ENCODE assay signal across 32 cellular contexts in the genomic region with DNA sequence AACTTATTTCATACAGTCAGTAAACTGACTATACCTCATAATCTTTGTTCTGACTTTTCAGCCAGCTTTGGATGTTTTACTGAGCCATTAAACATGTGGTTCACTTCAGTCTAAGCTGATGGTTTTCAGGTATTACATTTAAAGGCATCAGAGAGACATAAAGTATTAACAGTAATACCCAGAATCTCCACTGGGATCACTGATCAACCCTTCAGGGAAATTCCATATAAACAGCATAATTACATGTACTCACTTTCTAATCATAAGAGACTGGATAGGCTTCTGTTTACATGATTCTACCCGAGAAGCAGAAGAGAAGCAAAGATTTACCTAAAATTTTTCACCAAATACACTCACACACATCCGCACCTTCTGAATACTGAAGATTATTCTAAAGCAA.
"Had no signal": no experiment of that assay in that cellular context is flagged by ENCODE, and none has a peak within 500 bp of the region (broad histone marks: within the 10 kb centered on the region; RNA-seq: fewer than 3 reads in every experiment).

No MANE protein-coding gene starts in this region.

- H3K4me1 ChIP-seq: adrenal gland, body of pancreas, right lobe of liver, tibial artery had no signal

- H3K4me3 Mint-ChIP-seq: activated naive CD8-positive, alpha-beta T cell; naive B cell; nephron progenitor cell; stimulated activated effector memory CD8-positive, alpha-beta T cell treated with anti-CD3 and anti-CD28 coated beads, Interleukin-12 subunit alpha, Interleukin-12 subunit beta, amount 100 ng/mL, for 72 hours; T-helper 1 cell treated with Interleukin-12 subunit alpha and Interleukin-12 subunit beta and Interleukin-4 antibody, amounts not matched to agents 30 μg/mL and 1 μg/mL, for 36 hours had no signal

- H3K36me3 ChIP-seq: adrenal gland, ovary, right lobe of liver, stomach, tibial artery, WERI-Rb-1 had no signal

- H3K9me3 Mint-ChIP-seq: stimulated activated effector memory CD8-positive, alpha-beta T cell treated with anti-CD3 and anti-CD28 coated beads, Interleukin-12 subunit alpha, Interleukin-12 subunit beta, amount 100 ng/mL, for 72 hours; T-helper 1 cell treated with Interleukin-12 subunit alpha and Interleukin-12 subunit beta and Interleukin-4 antibody, amounts not matched to agents 30 μg/mL and 1 μg/mL, for 36 hours had no signal

- H3K9me3 ChIP-seq: adrenal gland, body of pancreas, ovary, right lobe of liver, stomach, tibial artery had no signal

- H3K27ac Mint-ChIP-seq: activated naive CD8-positive, alpha-beta T cell; naive B cell; nephron progenitor cell; progenitor cell of endocrine pancreas; stimulated activated effector memory CD8-positive, alpha-beta T cell treated with anti-CD3 and anti-CD28 coated beads, Interleukin-12 subunit alpha, Interleukin-12 subunit beta, amount 100 ng/mL, for 72 hours; T-helper 1 cell treated with Interleukin-12 subunit alpha and Interleukin-12 subunit beta and Interleukin-4 antibody, amounts not matched to agents 30 μg/mL and 1 μg/mL, for 36 hours had no signal

- H3K27ac ChIP-seq: adrenal gland, body of pancreas, coronary artery, dorsolateral prefrontal cortex, ovary, right lobe of liver, stomach, tibial artery, WERI-Rb-1 had no signal

- H3K4me1 Mint-ChIP-seq: naive B cell; stimulated activated effector memory CD8-positive, alpha-beta T cell treated with anti-CD3 and anti-CD28 coated beads, Interleukin-12 subunit alpha, Interleukin-12 subunit beta, amount 100 ng/mL, for 72 hours had no signal

- H3K36me3 Mint-ChIP-seq: activated naive CD8-positive, alpha-beta T cell; naive B cell; stimulated activated effector memory CD8-positive, alpha-beta T cell treated with anti-CD3 and anti-CD28 coated beads, Interleukin-12 subunit alpha, Interleukin-12 subunit beta, amount 100 ng/mL, for 72 hours had no signal

- H3K4me3 ChIP-seq: adrenal gland, body of pancreas, coronary artery, dorsolateral prefrontal cortex, ovary, right lobe of liver, stomach, tibial artery had no signal

- H3K27me3 Mint-ChIP-seq: progenitor cell of endocrine pancreas had no signal

- H3K27me3 ChIP-seq: adrenal gland, body of pancreas, ovary, right lobe of liver, stomach, tibial artery had no signal

- ATAC-seq: activated CD4-positive, CD25-positive, alpha-beta regulatory T cell treated with anti-CD3 and anti-CD28 coated beads, Interleukin-2, amount 50 U/mL, for 24 hours; body of pancreas; esophagus mucosa; left colon; right lobe of liver; stimulated activated effector memory CD8-positive, alpha-beta T cell treated with anti-CD3 and anti-CD28 coated beads, Interleukin-12 subunit alpha, Interleukin-12 subunit beta, amount 100 ng/mL, for 72 hours had no signal

- DNase-seq: activated CD4-positive, alpha-beta T cell treated with anti-CD3 and anti-CD28 coated beads for 48 hours; activated CD4-positive, alpha-beta T cell treated with anti-CD3 and anti-CD28 coated beads, Interleukin-2, amount 50 U/mL, for 48 hours; activated CD8-positive, alpha-beta memory T cell treated with anti-CD3 and anti-CD28 coated beads for 24 hours; activated effector memory CD4-positive, alpha-beta T cell treated with Interleukin-2 at 50 U/mL for 16 hours; activated naive CD4-positive, alpha-beta T cell treated with Interleukin-2 at 50 U/mL for 16 hours; adrenal gland; aorta; body of pancreas; cerebellar nuclear complex; dorsolateral prefrontal cortex; effector memory CD4-positive, alpha-beta T cell; foreskin melanocyte; hippocampal formation; kidney; left colon; mammary epithelial cell; naive B cell; nephron progenitor cell; ovary; right lobe of liver; stimulated activated CD4-positive, alpha-beta T cell treated with anti-CD3 and anti-CD28 coated beads, Interleukin-4, amount 100 ng/mL, for 24 hours; stomach; T-helper 9 cell; tibial artery; WERI-Rb-1 had no signal
